In genomic region chr7:80098795-80099194, GRCh38 we compare ENCODE assay signal across 12 cellular contexts. TPM values are rescaled to one million over a fixed set of nuclear protein-coding genes. Genes with fewer than 3 reads are reported as not detected.
DNase-seq lines count a peak whose midpoint lies in the region; ATAC-seq and TF ChIP-seq lines count a peak whose summit lies in the region.
"Had no signal": no experiment of that assay in that cellular context is flagged by ENCODE, and none has a peak within 500 bp of the region (broad histone marks: within the 10 kb centered on the region; RNA-seq: fewer than 3 reads in every experiment).

No MANE protein-coding gene starts in this region.

- H3K4me1 Mint-ChIP-seq in Calu3 (ENCODE audit: low read depth, unreplicated experiment): no peaks in the 10 kb centered on the region
- H3K4me1 Mint-ChIP-seq in activated T-helper 1 cell treated with anti-CD3 and anti-CD28 coated beads, Interleukin-12 subunit alpha, Interleukin-12 subunit beta, Interleukin-2, Interleukin-4 antibody, amounts not matched to agents 30 ng/mL and 10 ng/mL and 1 ng/mL, durations not matched to agents 14 hours and 24 hours and 36 hours (ENCODE audit: low read depth): no peaks in the 10 kb centered on the region
- H3K4me1 Mint-ChIP-seq in activated naive CD8-positive, alpha-beta T cell treated with anti-CD3 and anti-CD28 coated beads, Interleukin-2, amount 50 U/mL, for 24 hours: no peaks in the 10 kb centered on the region

- H4K20me1 ChIP-seq in HCT116 (ENCODE audit: insufficient read depth): no peaks in the 10 kb centered on the region

- H2AFZ ChIP-seq in HCT116 (ENCODE audit: low read depth, low read length, poor library complexity, severe bottlenecking): peak overlapping the region; percentile 48

- no peaks in the 10 kb centered on the region for H3K79me2 ChIP-seq in HCT116 (ENCODE audit: insufficient read depth, low read length)

- no peaks in the 10 kb centered on the region for H3K9me3 Mint-ChIP-seq in Calu3 (ENCODE audit: low read depth, unreplicated experiment)
- no peaks in the 10 kb centered on the region for H3K9me3 Mint-ChIP-seq in activated T-helper 1 cell treated with anti-CD3 and anti-CD28 coated beads, Interleukin-12 subunit alpha, Interleukin-12 subunit beta, Interleukin-2, Interleukin-4 antibody, amounts not matched to agents 30 ng/mL and 10 ng/mL and 1 ng/mL, durations not matched to agents 14 hours and 24 hours and 36 hours
- H3K9me3 Mint-ChIP-seq in activated naive CD8-positive, alpha-beta T cell treated with anti-CD3 and anti-CD28 coated beads, Interleukin-2, amount 50 U/mL, for 24 hours: no peaks in the 10 kb centered on the region

- no peak overlapping the region for H3K27ac Mint-ChIP-seq in Calu3 (ENCODE audit: unreplicated experiment)
- no peak overlapping the region for H3K27ac Mint-ChIP-seq in activated T-helper 1 cell treated with anti-CD3 and anti-CD28 coated beads, Interleukin-12 subunit alpha, Interleukin-12 subunit beta, Interleukin-2, Interleukin-4 antibody, amounts not matched to agents 30 ng/mL and 10 ng/mL and 1 ng/mL, durations not matched to agents 14 hours and 24 hours and 36 hours
- H3K27ac Mint-ChIP-seq in activated naive CD8-positive, alpha-beta T cell treated with anti-CD3 and anti-CD28 coated beads, Interleukin-2, amount 50 U/mL, for 24 hours: no peak overlapping the region
- H3K27ac Mint-ChIP-seq: effector memory CD8-positive, alpha-beta T cell had no signal

- 93% methylated on average over 3 of the region's 6 CpGs; no CpG with 5 or more reads in 1 of the 2 donors for WGBS in gastroesophageal sphincter (ENCODE audit: low coverage in 1 of 2), 2 donors

- peak; percentile 12 for TF ChIP-seq CTCF in Calu3 (IDR thresholded peaks at IDR 0.05; ENCODE audit: unreplicated experiment)
- peak in 2 of 3 experiments; percentile 38 to 46; a peak in 3 of 6 replicates for TF ChIP-seq CTCF in HCT116 (IDR thresholded peaks at IDR 0.05 in 2 of 3, conservative IDR thresholded peaks at IDR 0.05 in 1 of 3; ENCODE audit: borderline replicate concordance in 1 of 3, insufficient read depth in 1 of 3, low read depth in 2 of 3, low read length in 2 of 3)
- TF ChIP-seq CTCF in Panc1 (IDR thresholded peaks at IDR 0.05): peak; percentile 34
- no peak for TF ChIP-seq CTCF in gastroesophageal sphincter (IDR thresholded peaks at IDR 0.05)

- H3K9me3 ChIP-seq in HCT116 (ENCODE audit: control insufficient read depth in 1 of 2, insufficient read depth in 1 of 2, low read depth in 1 of 2, low read length in 2 of 2): no peaks in the 10 kb centered on the region; a peak in 1 of 4 replicates
- H3K9me3 ChIP-seq in Panc1 (ENCODE audit: control insufficient read depth, insufficient read depth, low read depth, low read length): no peaks in the 10 kb centered on the region
- no peaks in the 10 kb centered on the region for H3K9me3 ChIP-seq in gastroesophageal sphincter
- H3K9me3 ChIP-seq: uterus had no signal

- RAD21 ChIA-PET in HCT116 (lab: Charles Lee; ENCODE audit: low non-redundant PET in 1 of 2, low total read pairs in 2 of 2, uncharacterized antibody in 2 of 2, unreplicated experiment in 2 of 2): no interaction called here

- H3K36me3 ChIP-seq in HCT116 (ENCODE audit: control insufficient read depth in 1 of 2, insufficient read depth in 2 of 2, low read length in 2 of 2) (no peaks in the 10 kb centered on the region), Panc1 (ENCODE audit: control insufficient read depth, insufficient read depth, low read length) (no peaks in the 10 kb centered on the region), gastroesophageal sphincter (no peaks in the 10 kb centered on the region)
- H3K36me3 ChIP-seq: uterus had no signal

- in situ Hi-C loops in Panc1 (cut with HindIII; ENCODE audit: low pct_unique_long_range_greater_than_20kb, low sequenced_read_pairs): no loop called here

- H3K9me2 ChIP-seq in HCT116 (ENCODE audit: insufficient read depth): 0 out of 2 replicates have a peak, but pooled peaks cover 2% of the 10 kb centered on the region

- H3K4me3 ChIP-seq in HCT116 (replicated peaks in 1 of 2; ENCODE audit: low read depth in 1 of 2, low read length in 2 of 2): no peak overlapping the region
- no peak overlapping the region for H3K4me3 ChIP-seq in Panc1 (ENCODE audit: low read depth in 2 of 2, low read length in 2 of 2)
- H3K4me3 ChIP-seq in gastroesophageal sphincter: no peak overlapping the region
- H3K4me3 ChIP-seq: uterus had no signal

- no peak for TF ChIP-seq RAD21 in HCT116 (IDR thresholded peaks at IDR 0.05; ENCODE audit: low read depth)

- H3K9ac ChIP-seq in HCT116 (ENCODE audit: low read length): no peak overlapping the region

- ATAC-seq in HCT116 (peak; percentile 73), Panc1 (0 out of 2 replicates have a peak, but pooled peaks have one; percentile 68), gastroesophageal sphincter (no peak)
- no peak for ATAC-seq in activated naive CD8-positive, alpha-beta T cell treated with anti-CD3 and anti-CD28 coated beads, Interleukin-2, amount 50 U/mL, for 24 hours
- ATAC-seq: effector memory CD8-positive, alpha-beta T cell had no signal

- TF ChIP-seq POLR2A in HCT116 (IDR thresholded peaks at IDR 0.05; ENCODE audit: borderline replicate concordance, extremely low read depth, insufficient read depth, insufficient read length) (no peak), gastroesophageal sphincter (IDR thresholded peaks at IDR 0.05) (no peak)

- H3K4me3 Mint-ChIP-seq in Calu3 (ENCODE audit: low read depth, unreplicated experiment): no peak overlapping the region
- no peak overlapping the region for H3K4me3 Mint-ChIP-seq in activated T-helper 1 cell treated with anti-CD3 and anti-CD28 coated beads, Interleukin-12 subunit alpha, Interleukin-12 subunit beta, Interleukin-2, Interleukin-4 antibody, amounts not matched to agents 30 ng/mL and 10 ng/mL and 1 ng/mL, durations not matched to agents 14 hours and 24 hours and 36 hours
- no peak overlapping the region for H3K4me3 Mint-ChIP-seq in activated naive CD8-positive, alpha-beta T cell treated with anti-CD3 and anti-CD28 coated beads, Interleukin-2, amount 50 U/mL, for 24 hours
- H3K4me3 Mint-ChIP-seq: effector memory CD8-positive, alpha-beta T cell had no signal

- CTCF ChIA-PET in Calu3 (lab: Charles Lee): no interaction called here
- CTCF ChIA-PET in HCT116 (lab: Charles Lee): no interaction called here
- CTCF ChIA-PET in Panc1 (lab: Charles Lee): interaction anchor here (0.6 kb wide), 1 partner anchor 115 kb away, joined by 3 read pairs; no protein-coding TSS in a partner anchor

- no peak for DNase-seq in Calu3
- DNase-seq in HCT116 (ENCODE audit: low read depth, low spot score): no peak
- DNase-seq in Panc1 (ENCODE audit: low read depth, low spot score): no peak
- DNase-seq in iPS-NIHi11 (ENCODE audit: low spot score): peak; percentile 14
- DNase-seq in activated T-helper 1 cell treated with anti-CD3 and anti-CD28 coated beads, Interleukin-12 subunit alpha, Interleukin-12 subunit beta, Interleukin-2, Interleukin-4 antibody, amounts not matched to agents 30 ng/mL and 10 ng/mL and 1 ng/mL, durations not matched to agents 14 hours and 24 hours and 36 hours (ENCODE audit: low spot score): no peak
- no peak for DNase-seq in NCI-H1694 (lab: John Stamatoyannopoulos, UW)
- no peak for DNase-seq in activated naive CD8-positive, alpha-beta T cell treated with anti-CD3 and anti-CD28 coated beads, Interleukin-2, amount 50 U/mL, for 24 hours
- DNase-seq: activated CD4-positive, CD25-positive, alpha-beta regulatory T cell treated with anti-CD3 and anti-CD28 coated beads, Interleukin-2, amount 50 U/mL, for 72 hours; effector memory CD8-positive, alpha-beta T cell; NCI-H1105; uterus had no signal

- POLR2A ChIA-PET in HCT116 (lab: Charles Lee) (no interaction called here), Panc1 (lab: Charles Lee) (no interaction called here)

- H3K36me3 Mint-ChIP-seq in Calu3 (ENCODE audit: insufficient read depth, unreplicated experiment): no peaks in the 10 kb centered on the region
- H3K36me3 Mint-ChIP-seq in activated T-helper 1 cell treated with anti-CD3 and anti-CD28 coated beads, Interleukin-12 subunit alpha, Interleukin-12 subunit beta, Interleukin-2, Interleukin-4 antibody, amounts not matched to agents 30 ng/mL and 10 ng/mL and 1 ng/mL, durations not matched to agents 14 hours and 24 hours and 36 hours (ENCODE audit: low read depth): no peaks in the 10 kb centered on the region
- no peaks in the 10 kb centered on the region for H3K36me3 Mint-ChIP-seq in activated naive CD8-positive, alpha-beta T cell treated with anti-CD3 and anti-CD28 coated beads, Interleukin-2, amount 50 U/mL, for 24 hours (ENCODE audit: low read depth)

- no peak for TF ChIP-seq EP300 in gastroesophageal sphincter (IDR thresholded peaks at IDR 0.05)

- H3K27ac ChIP-seq in HCT116 (ENCODE audit: low read depth, low read length) (no peak overlapping the region), Panc1 (ENCODE audit: low read length) (no peak overlapping the region), gastroesophageal sphincter (no peak overlapping the region)
- H3K27ac ChIP-seq: uterus had no signal

- BruUV-seq in Calu3 (replicated peaks; lab: Mats Ljungman, UMichigan) (no TSS peak), HCT116 (replicated peaks; lab: Mats Ljungman, UMichigan) (no TSS peak), Panc1 (replicated peaks; lab: Mats Ljungman, UMichigan) (no TSS peak)

- H3K27me3 ChIP-seq in HCT116 (ENCODE audit: insufficient read depth, low read length) (no peaks in the 10 kb centered on the region), Panc1 (ENCODE audit: control insufficient read depth, insufficient read depth, low read length) (no peaks in the 10 kb centered on the region), gastroesophageal sphincter (no peaks in the 10 kb centered on the region)
- H3K27me3 ChIP-seq: uterus had no signal

- intact Hi-C loops in Calu3 (cut with micrococcal nuclease; ENCODE audit: unreplicated experiment): loop anchor here (10.0 kb wide), 1 partner anchor 356 kb away; no protein-coding TSS in a partner anchor
- intact Hi-C loops in HCT116 (cut with micrococcal nuclease): loop anchor here (5.0 kb wide), 1 partner anchor 34 kb away; the partner anchor contains the start of gene GNAI1
- intact Hi-C loops in Panc1 (cut with micrococcal nuclease; ENCODE audit: unreplicated experiment): loop anchor here (10.0 kb wide), 1 partner anchor 296 kb away; no protein-coding TSS in a partner anchor
- intact Hi-C loops in activated T-helper 1 cell treated with anti-CD3 and anti-CD28 coated beads, Interleukin-12 subunit alpha, Interleukin-12 subunit beta, Interleukin-2, Interleukin-4 antibody, amounts not matched to agents 30 ng/mL and 10 ng/mL and 1 ng/mL, durations not matched to agents 14 hours and 24 hours and 36 hours (cut with micrococcal nuclease): loop anchor here (2.0 to 10.0 kb wide), 2 partner anchors 34 to 356 kb away; no protein-coding TSS in a partner anchor

- H3K27me3 Mint-ChIP-seq in Calu3 (ENCODE audit: unreplicated experiment): no peaks in the 10 kb centered on the region
- H3K27me3 Mint-ChIP-seq in activated T-helper 1 cell treated with anti-CD3 and anti-CD28 coated beads, Interleukin-12 subunit alpha, Interleukin-12 subunit beta, Interleukin-2, Interleukin-4 antibody, amounts not matched to agents 30 ng/mL and 10 ng/mL and 1 ng/mL, durations not matched to agents 14 hours and 24 hours and 36 hours (ENCODE audit: insufficient read depth): no peaks in the 10 kb centered on the region
- H3K27me3 Mint-ChIP-seq in activated naive CD8-positive, alpha-beta T cell treated with anti-CD3 and anti-CD28 coated beads, Interleukin-2, amount 50 U/mL, for 24 hours: no peaks in the 10 kb centered on the region
- H3K27me3 Mint-ChIP-seq: effector memory CD8-positive, alpha-beta T cell had no signal

- H3K4me1 ChIP-seq in HCT116 (ENCODE audit: control insufficient read depth in 1 of 2, insufficient read depth in 2 of 2, low read length in 2 of 2): no peaks in the 10 kb centered on the region
- H3K4me1 ChIP-seq in Panc1 (ENCODE audit: control insufficient read depth, insufficient read depth, low read length): no peaks in the 10 kb centered on the region
- H3K4me1 ChIP-seq in gastroesophageal sphincter: no peaks in the 10 kb centered on the region
- H3K4me1 ChIP-seq: uterus had no signal

- H3K4me2 ChIP-seq in HCT116 (ENCODE audit: low read length): no peak overlapping the region

RNA-seq across cellular contexts. Expression of gene GNAI1, which starts 35.8 kb away (rescaled TPM):
- 14.7 and 20.5 TPM in 2 replicates for total RNA-seq in Calu3 (2022)
- 148 TPM for total RNA-seq in HCT116 (2021; ENCODE audit: unreplicated experiment)
- 83.0 and 90.2 TPM in 2 replicates for polyA plus RNA-seq in HCT116 (2012)
- total RNA-seq in Panc1 (2021; ENCODE audit: unreplicated experiment): 19.2 TPM
- polyA plus RNA-seq in Panc1 (2012; ENCODE audit: insufficient read length): 19.6 TPM
- total RNA-seq in activated T-helper 1 cell treated with anti-CD3 and anti-CD28 coated beads, Interleukin-12 subunit alpha, Interleukin-12 subunit beta, Interleukin-2, Interleukin-4 antibody, amounts not matched to agents 30 ng/mL and 10 ng/mL and 1 ng/mL, durations not matched to agents 14 hours and 24 hours and 36 hours: 5.3 and 6.0 TPM in 2 replicates
- total RNA-seq in gastroesophageal sphincter: 100 to 1,000 TPM in 3 of 4 donors, 10 to 100 TPM in 1; 76.8 to 136 (median 108) TPM

Comparison
In these comparisons a context has a peak if more than half of its experiments do, and no peak if none do; other contexts are left out.
1. CTCF ChIP-seq: peak in Calu3 (single experiment), HCT116 (2 of 3) and Panc1 (single experiment); none in gastroesophageal sphincter (0 of 4).
2. ATAC-seq: peak in HCT116 (single experiment) and Panc1 (single experiment); none in activated naive CD8-positive, alpha-beta T cell treated with anti-CD3 and anti-CD28 coated beads, Interleukin-2, amount 50 U/mL, for 24 hours (single experiment) and gastroesophageal sphincter (single experiment).